ENCODE assay signal across 2 cellular contexts in the genomic region with DNA sequence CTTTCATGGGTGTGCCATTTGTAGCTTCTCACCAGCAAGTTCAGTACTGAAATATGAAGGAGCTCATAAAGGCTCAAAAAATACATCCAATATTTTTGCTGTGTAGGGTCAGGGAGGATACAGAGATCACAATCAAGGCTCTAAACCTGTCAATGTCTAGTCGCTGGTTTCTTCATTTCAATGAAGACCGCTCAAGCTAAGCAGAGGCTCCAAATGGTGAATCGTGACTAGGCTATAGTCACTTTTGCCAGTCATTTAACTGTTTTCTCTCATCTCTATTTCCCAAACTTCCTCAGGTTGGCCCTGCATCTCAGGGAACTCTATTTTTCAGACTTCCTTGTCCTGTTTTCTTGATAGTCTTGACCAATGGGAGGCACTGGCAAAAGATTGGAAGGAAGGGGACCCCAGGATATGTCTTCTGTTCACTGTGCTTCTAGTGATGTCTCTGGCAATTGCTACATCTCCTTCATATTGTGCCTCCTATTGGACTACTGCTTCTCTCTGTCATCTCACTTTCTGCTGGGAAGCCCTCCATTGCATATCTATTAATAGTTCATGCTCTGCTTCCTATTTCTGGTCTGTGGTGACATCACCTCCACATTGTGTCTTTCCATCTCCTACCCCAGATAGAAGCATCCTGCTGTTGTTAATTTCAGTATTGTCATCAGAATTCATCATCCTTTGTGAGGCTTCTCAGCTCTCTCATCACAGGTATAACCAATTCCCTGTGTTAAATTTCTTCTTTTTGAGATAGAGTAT.
A peak's percentile ranks its signal among the peaks of the same experiment; 100 is the strongest.
TF ChIP-seq lines count a peak whose summit lies in the region.

No MANE protein-coding gene starts in this region.

TF ChIP-seq in HepG2, 621 proteins besides CTCF, POLR2A, EP300 and RAD21:
- no peak for TF ChIP-seq RFX5 (IDR thresholded peaks at IDR 0.05; ENCODE audit: low read depth, low read length)
- TF ChIP-seq GZF1 (CRISPR knock-in tag; IDR thresholded peaks at IDR 0.05): no peak
- TF ChIP-seq POLR2AphosphoS2 (IDR thresholded peaks at IDR 0.05; ENCODE audit: low read depth, low read length): 0 out of 2 replicates have a peak, but pooled peaks have one; percentile 42

TF ChIP-seq in GM12878, 131 proteins besides CTCF, POLR2A, EP300 and RAD21:
- TF ChIP-seq SMAD5 (IDR thresholded peaks at IDR 0.05; ENCODE audit: low read depth): no peak
- TF ChIP-seq, protein P1, sequence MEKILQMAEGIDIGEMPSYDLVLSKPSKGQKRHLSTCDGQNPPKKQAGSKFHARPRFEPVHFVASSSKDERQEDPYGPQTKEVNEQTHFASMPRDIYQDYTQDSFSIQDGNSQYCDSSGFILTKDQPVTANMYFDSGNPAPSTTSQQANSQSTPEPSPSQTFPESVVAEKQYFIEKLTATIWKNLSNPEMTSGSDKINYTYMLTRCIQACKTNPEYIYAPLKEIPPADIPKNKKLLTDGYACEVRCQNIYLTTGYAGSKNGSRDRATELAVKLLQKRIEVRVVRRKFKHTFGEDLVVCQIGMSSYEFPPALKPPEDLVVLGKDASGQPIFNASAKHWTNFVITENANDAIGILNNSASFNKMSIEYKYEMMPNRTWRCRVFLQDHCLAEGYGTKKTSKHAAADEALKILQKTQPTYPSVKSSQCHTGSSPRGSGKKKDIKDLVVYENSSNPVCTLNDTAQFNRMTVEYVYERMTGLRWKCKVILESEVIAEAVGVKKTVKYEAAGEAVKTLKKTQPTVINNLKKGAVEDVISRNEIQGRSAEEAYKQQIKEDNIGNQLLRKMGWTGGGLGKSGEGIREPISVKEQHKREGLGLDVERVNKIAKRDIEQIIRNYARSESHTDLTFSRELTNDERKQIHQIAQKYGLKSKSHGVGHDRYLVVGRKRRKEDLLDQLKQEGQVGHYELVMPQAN (conservative IDR thresholded peaks at IDR 0.05): no peak
- TF ChIP-seq REST (IDR thresholded peaks at IDR 0.05; ENCODE audit: low read depth, low read length): no peak
- no peak for TF ChIP-seq SRF (IDR thresholded peaks at IDR 0.05; ENCODE audit: low read depth in 2 of 2, low read length in 2 of 2)
- TF ChIP-seq CBFB (IDR thresholded peaks at IDR 0.05; ENCODE audit: low read depth): no peak
- TF ChIP-seq GABPA (IDR thresholded peaks at IDR 0.05; ENCODE audit: low read depth): no peak
- TF ChIP-seq TCF7 (IDR thresholded peaks at IDR 0.05; ENCODE audit: borderline replicate concordance): no peak
- TF ChIP-seq MEF2B (IDR thresholded peaks at IDR 0.05; ENCODE audit: partially characterized antibody, poor library complexity, severe bottlenecking): no peak
- no peak for TF ChIP-seq CBX3 (IDR thresholded peaks at IDR 0.05; ENCODE audit: borderline replicate concordance, low read depth)
- TF ChIP-seq, protein P2, sequence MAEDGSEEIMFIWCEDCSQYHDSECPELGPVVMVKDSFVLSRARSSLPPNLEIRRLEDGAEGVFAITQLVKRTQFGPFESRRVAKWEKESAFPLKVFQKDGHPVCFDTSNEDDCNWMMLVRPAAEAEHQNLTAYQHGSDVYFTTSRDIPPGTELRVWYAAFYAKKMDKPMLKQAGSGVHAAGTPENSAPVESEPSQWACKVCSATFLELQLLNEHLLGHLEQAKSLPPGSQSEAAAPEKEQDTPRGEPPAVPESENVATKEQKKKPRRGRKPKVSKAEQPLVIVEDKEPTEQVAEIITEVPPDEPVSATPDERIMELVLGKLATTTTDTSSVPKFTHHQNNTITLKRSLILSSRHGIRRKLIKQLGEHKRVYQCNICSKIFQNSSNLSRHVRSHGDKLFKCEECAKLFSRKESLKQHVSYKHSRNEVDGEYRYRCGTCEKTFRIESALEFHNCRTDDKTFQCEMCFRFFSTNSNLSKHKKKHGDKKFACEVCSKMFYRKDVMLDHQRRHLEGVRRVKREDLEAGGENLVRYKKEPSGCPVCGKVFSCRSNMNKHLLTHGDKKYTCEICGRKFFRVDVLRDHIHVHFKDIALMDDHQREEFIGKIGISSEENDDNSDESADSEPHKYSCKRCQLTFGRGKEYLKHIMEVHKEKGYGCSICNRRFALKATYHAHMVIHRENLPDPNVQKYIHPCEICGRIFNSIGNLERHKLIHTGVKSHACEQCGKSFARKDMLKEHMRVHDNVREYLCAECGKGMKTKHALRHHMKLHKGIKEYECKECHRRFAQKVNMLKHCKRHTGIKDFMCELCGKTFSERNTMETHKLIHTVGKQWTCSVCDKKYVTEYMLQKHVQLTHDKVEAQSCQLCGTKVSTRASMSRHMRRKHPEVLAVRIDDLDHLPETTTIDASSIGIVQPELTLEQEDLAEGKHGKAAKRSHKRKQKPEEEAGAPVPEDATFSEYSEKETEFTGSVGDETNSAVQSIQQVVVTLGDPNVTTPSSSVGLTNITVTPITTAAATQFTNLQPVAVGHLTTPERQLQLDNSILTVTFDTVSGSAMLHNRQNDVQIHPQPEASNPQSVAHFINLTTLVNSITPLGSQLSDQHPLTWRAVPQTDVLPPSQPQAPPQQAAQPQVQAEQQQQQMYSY (CRISPR knock-in tag; IDR thresholded peaks at IDR 0.05): no peak
- TF ChIP-seq CUX1 (IDR thresholded peaks at IDR 0.05; ENCODE audit: insufficient replicate concordance, low read depth, low read length): no peak
- TF ChIP-seq KLF5 (IDR thresholded peaks at IDR 0.05; ENCODE audit: partially characterized antibody): no peak
- no peak for TF ChIP-seq FOS (IDR thresholded peaks at IDR 0.05; ENCODE audit: borderline replicate concordance, extremely low read depth, insufficient read length)
- no peak for TF ChIP-seq WRNIP1 (IDR thresholded peaks at IDR 0.05; ENCODE audit: borderline replicate concordance, low read depth, low read length)
- no peak for TF ChIP-seq HDAC2 (IDR thresholded peaks at IDR 0.05)
- TF ChIP-seq POU2F2 (IDR thresholded peaks at IDR 0.05; ENCODE audit: borderline replicate concordance, low read depth, low read length): no peak
- no peak for TF ChIP-seq HCFC1 (IDR thresholded peaks at IDR 0.05; ENCODE audit: low read length)
- no peak for TF ChIP-seq DPF2 (IDR thresholded peaks at IDR 0.05)
- TF ChIP-seq SMC3 (IDR thresholded peaks at IDR 0.05; ENCODE audit: borderline replicate concordance, low read length): no peak
